In genomic region chr6:68709882-68710281, GRCh38 we compare ENCODE assay signal across 25 cellular contexts.
"Had no signal": no experiment of that assay in that cellular context is flagged by ENCODE, and none has a peak within 500 bp of the region (broad histone marks: within the 10 kb centered on the region; RNA-seq: fewer than 3 reads in every experiment).

No MANE protein-coding gene starts in this region.

- H3K4me1 Mint-ChIP-seq: activated B cell treated with CpG ODN at 0.5 μM for 24 hours; activated CD8-positive, alpha-beta memory T cell treated with anti-CD3 and anti-CD28 coated beads, Interleukin-2, amount 10 ng/mL, durations not matched to agents 7 days and 5 days; activated naive CD4-positive, alpha-beta T cell treated with anti-CD3 and anti-CD28 coated beads, Interleukin-2, amount 50 U/mL, for 24 hours; activated naive CD8-positive, alpha-beta T cell treated with anti-CD3 and anti-CD28 coated beads, Interleukin-2, amount 50 U/mL, for 24 hours; naive thymus-derived CD8-positive, alpha-beta T cell had no signal

- H3K36me3 Mint-ChIP-seq: activated CD8-positive, alpha-beta memory T cell treated with anti-CD3 and anti-CD28 coated beads, Interleukin-2, amount 10 ng/mL, durations not matched to agents 7 days and 5 days; activated naive CD4-positive, alpha-beta T cell treated with anti-CD3 and anti-CD28 coated beads, Interleukin-2, amount 50 U/mL, for 24 hours; naive thymus-derived CD8-positive, alpha-beta T cell had no signal

- H3K4me3 Mint-ChIP-seq: activated B cell treated with CpG ODN at 0.5 μM for 24 hours; activated CD8-positive, alpha-beta memory T cell treated with anti-CD3 and anti-CD28 coated beads, Interleukin-2, amount 10 ng/mL, durations not matched to agents 7 days and 5 days; activated CD8-positive, alpha-beta T cell treated with anti-CD3 and anti-CD28 coated beads, Interleukin-2, amount 10 ng/mL, durations not matched to agents 7 days and 5 days; activated naive CD4-positive, alpha-beta T cell treated with anti-CD3 and anti-CD28 coated beads, Interleukin-2, amount 50 U/mL, for 24 hours; activated naive CD8-positive, alpha-beta T cell treated with anti-CD3 and anti-CD28 coated beads, Interleukin-2, amount 50 U/mL, for 24 hours; effector memory CD8-positive, alpha-beta T cell; naive thymus-derived CD8-positive, alpha-beta T cell; neural crest cell had no signal

- H3K4me2 ChIP-seq: hepatocyte, smooth muscle cell had no signal

- DNase-seq: activated B cell treated with CpG ODN at 0.5 μM for 24 hours; activated CD8-positive, alpha-beta memory T cell treated with anti-CD3 and anti-CD28 coated beads, Interleukin-2, amount 10 ng/mL, durations not matched to agents 7 days and 5 days; activated CD8-positive, alpha-beta T cell treated with anti-CD3 and anti-CD28 coated beads, Interleukin-2, amount 10 ng/mL, durations not matched to agents 7 days and 5 days; activated naive CD8-positive, alpha-beta T cell treated with anti-CD3 and anti-CD28 coated beads, Interleukin-2, amount 50 U/mL, for 24 hours; activated T-cell treated with anti-CD3 and anti-CD28 coated beads, Interleukin-2, amount 50 U/mL, for 48 hours; effector memory CD8-positive, alpha-beta T cell; islet precursor cell; left cardiac atrium; midbrain; naive thymus-derived CD8-positive, alpha-beta T cell; stimulated activated CD4-positive, alpha-beta T cell treated with anti-CD3 and anti-CD28 coated beads, Interleukin-1b, Interleukin-23, amount 100 ng/mL, for 48 hours; stimulated activated naive CD4-positive, alpha-beta T cell treated with Interleukin-2 at 50 U/mL for 16 hours; T-helper 2 cell; thyroid gland; upper lobe of right lung had no signal

- H3K9me3 ChIP-seq: gastroesophageal sphincter, right atrium auricular region, thyroid gland, upper lobe of right lung had no signal

- H2AFZ ChIP-seq: hepatocyte had no signal

- H3K27ac Mint-ChIP-seq: activated B cell treated with CpG ODN at 0.5 μM for 24 hours; activated CD8-positive, alpha-beta memory T cell treated with anti-CD3 and anti-CD28 coated beads, Interleukin-2, amount 10 ng/mL, durations not matched to agents 7 days and 5 days; activated CD8-positive, alpha-beta T cell treated with anti-CD3 and anti-CD28 coated beads, Interleukin-2, amount 10 ng/mL, durations not matched to agents 7 days and 5 days; activated naive CD4-positive, alpha-beta T cell treated with anti-CD3 and anti-CD28 coated beads, Interleukin-2, amount 50 U/mL, for 24 hours; activated naive CD8-positive, alpha-beta T cell treated with anti-CD3 and anti-CD28 coated beads, Interleukin-2, amount 50 U/mL, for 24 hours; activated T-helper 2 cell treated with anti-CD3 and anti-CD28 coated beads, Interferon-gamma antibody, Interleukin-2, Interleukin-4, amounts not matched to agents 10 μg/mL and 5 μg/mL and 100 μg/mL, durations not matched to agents 14 hours and 24 hours and 36 hours; effector memory CD8-positive, alpha-beta T cell; naive thymus-derived CD8-positive, alpha-beta T cell had no signal

- H3K9me3 Mint-ChIP-seq: activated B cell treated with CpG ODN at 0.5 μM for 24 hours; activated naive CD4-positive, alpha-beta T cell treated with anti-CD3 and anti-CD28 coated beads, Interleukin-2, amount 50 U/mL, for 24 hours; activated naive CD8-positive, alpha-beta T cell treated with anti-CD3 and anti-CD28 coated beads, Interleukin-2, amount 50 U/mL, for 24 hours; activated T-helper 2 cell treated with anti-CD3 and anti-CD28 coated beads, Interferon-gamma antibody, Interleukin-2, Interleukin-4, amounts not matched to agents 10 μg/mL and 5 μg/mL and 100 μg/mL, durations not matched to agents 14 hours and 24 hours and 36 hours; neural crest cell had no signal

- H3K36me3 ChIP-seq: gastroesophageal sphincter, right atrium auricular region, thyroid gland, upper lobe of right lung had no signal

- H3K4me1 ChIP-seq: gastroesophageal sphincter, right atrium auricular region, thyroid gland, upper lobe of right lung had no signal

- ATAC-seq: activated CD8-positive, alpha-beta memory T cell treated with anti-CD3 and anti-CD28 coated beads, Interleukin-2, amount 10 ng/mL, durations not matched to agents 7 days and 5 days; activated CD8-positive, alpha-beta T cell treated with anti-CD3 and anti-CD28 coated beads, Interleukin-2, amount 10 ng/mL, durations not matched to agents 7 days and 5 days; activated naive CD8-positive, alpha-beta T cell treated with anti-CD3 and anti-CD28 coated beads, Interleukin-2, amount 50 U/mL, for 24 hours; effector memory CD8-positive, alpha-beta T cell; gastroesophageal sphincter; left cardiac atrium; naive thymus-derived CD8-positive, alpha-beta T cell; upper lobe of right lung had no signal

- H3K27ac ChIP-seq: coronary artery, gastroesophageal sphincter, hepatocyte, right atrium auricular region, thyroid gland, upper lobe of right lung had no signal

- H3K27me3 ChIP-seq: gastroesophageal sphincter, hepatocyte, right atrium auricular region, thyroid gland, upper lobe of right lung had no signal

- H3K4me3 ChIP-seq: coronary artery, gastroesophageal sphincter, hepatocyte, right atrium auricular region, smooth muscle cell, thyroid gland, upper lobe of right lung had no signal

- H3K27me3 Mint-ChIP-seq: activated B cell treated with CpG ODN at 0.5 μM for 24 hours; activated CD8-positive, alpha-beta memory T cell treated with anti-CD3 and anti-CD28 coated beads, Interleukin-2, amount 10 ng/mL, durations not matched to agents 7 days and 5 days; activated naive CD4-positive, alpha-beta T cell treated with anti-CD3 and anti-CD28 coated beads, Interleukin-2, amount 50 U/mL, for 24 hours; activated naive CD8-positive, alpha-beta T cell treated with anti-CD3 and anti-CD28 coated beads, Interleukin-2, amount 50 U/mL, for 24 hours; effector memory CD8-positive, alpha-beta T cell had no signal

- H3K79me2 ChIP-seq: hepatocyte had no signal

- FAIRE-seq: bronchial epithelial cell, endothelial cell of umbilical vein had no signal
